Comparison of ENCODE assay signal across 8 cellular contexts in genomic region chr10:29590598-29591415, GRCh38. TPM values are rescaled to one million over a fixed set of nuclear protein-coding genes. Genes with fewer than 3 reads are reported as not detected.
DNase-seq lines count a peak whose midpoint lies in the region; ATAC-seq and TF ChIP-seq lines count a peak whose summit lies in the region.

No MANE protein-coding gene starts in this region.

- peak; percentile 66 for ATAC-seq in activated T-helper 17 cell treated with anti-CD3 and anti-CD28 coated beads, Interleukin-2, amount 50 U/mL, for 72 hours (replicated peaks)
- ATAC-seq in HG02981 (IDR thresholded peaks at IDR 0.05; ENCODE audit: unreplicated experiment) (no peak), HG02840 (IDR thresholded peaks at IDR 0.05; ENCODE audit: low FRiP score, unreplicated experiment) (no peak)

- TF ChIP-seq CTCF in glutamatergic neuron (IDR thresholded peaks at IDR 0.05; ENCODE audit: partially characterized antibody, unreplicated experiment) (peak; percentile 97), retinal pigment epithelial cell (conservative IDR thresholded peaks at IDR 0.05; ENCODE audit: low read depth, low read length) (peak; percentile 93)

- no peak for DNase-seq in activated naive CD4-positive, alpha-beta T cell treated with anti-CD3 and anti-CD28 coated beads, Interleukin-2, amount 10 ng/mL, durations not matched to agents 7 days and 5 days
- DNase-seq in NCI-H146 treated with DMSO at 0.1 percent for 48 hours (lab: John Stamatoyannopoulos, UW; ENCODE audit: unreplicated experiment) (peak; percentile 44), glutamatergic neuron (no peak), retinal pigment epithelial cell (ENCODE audit: low read depth) (no peak)

- H3K9me3 Mint-ChIP-seq in activated naive CD4-positive, alpha-beta T cell treated with anti-CD3 and anti-CD28 coated beads, Interleukin-2, amount 50 U/mL, for 24 hours: no peaks in the 10 kb centered on the region
- no peaks in the 10 kb centered on the region for H3K9me3 Mint-ChIP-seq in activated naive CD4-positive, alpha-beta T cell treated with anti-CD3 and anti-CD28 coated beads, Interleukin-2, amount 10 ng/mL, durations not matched to agents 7 days and 5 days
- no peaks in the 10 kb centered on the region for H3K9me3 Mint-ChIP-seq in activated T-helper 17 cell treated with anti-CD3 and anti-CD28 coated beads, Interleukin-2, amount 50 U/mL, for 72 hours
- peaks cover 5% of the 10 kb centered on the region for H3K9me3 Mint-ChIP-seq in glutamatergic neuron (ENCODE audit: unreplicated experiment)

- H3K27ac Mint-ChIP-seq in activated naive CD4-positive, alpha-beta T cell treated with anti-CD3 and anti-CD28 coated beads, Interleukin-2, amount 50 U/mL, for 24 hours: no peak overlapping the region
- H3K27ac Mint-ChIP-seq in activated naive CD4-positive, alpha-beta T cell treated with anti-CD3 and anti-CD28 coated beads, Interleukin-2, amount 10 ng/mL, durations not matched to agents 7 days and 5 days: no peak overlapping the region
- peak overlapping the region; percentile 60 for H3K27ac Mint-ChIP-seq in activated T-helper 17 cell treated with anti-CD3 and anti-CD28 coated beads, Interleukin-2, amount 50 U/mL, for 72 hours
- peak overlapping the region; percentile 5 for H3K27ac Mint-ChIP-seq in glutamatergic neuron (ENCODE audit: unreplicated experiment)

- CTCF ChIA-PET in activated naive CD4-positive, alpha-beta T cell treated with anti-CD3 and anti-CD28 coated beads, Interleukin-2, amount 10 ng/mL, durations not matched to agents 7 days and 5 days (lab: Charles Lee): interaction anchor here (0.6 to 3.7 kb wide), 14 partner anchors 10 to 215 kb away, joined by 3 to 14 read pairs (median 3); no protein-coding TSS in a partner anchor

- H3K4me1 Mint-ChIP-seq in activated naive CD4-positive, alpha-beta T cell treated with anti-CD3 and anti-CD28 coated beads, Interleukin-2, amount 50 U/mL, for 24 hours: peaks cover 16% of the 10 kb centered on the region
- H3K4me1 Mint-ChIP-seq in activated naive CD4-positive, alpha-beta T cell treated with anti-CD3 and anti-CD28 coated beads, Interleukin-2, amount 10 ng/mL, durations not matched to agents 7 days and 5 days: peaks cover 8% of the 10 kb centered on the region
- peaks cover 9% of the 10 kb centered on the region for H3K4me1 Mint-ChIP-seq in activated T-helper 17 cell treated with anti-CD3 and anti-CD28 coated beads, Interleukin-2, amount 50 U/mL, for 72 hours
- peaks cover 54% of the 10 kb centered on the region for H3K4me1 Mint-ChIP-seq in glutamatergic neuron (ENCODE audit: low read depth, unreplicated experiment)

- no peaks in the 10 kb centered on the region for H3K27me3 Mint-ChIP-seq in activated naive CD4-positive, alpha-beta T cell treated with anti-CD3 and anti-CD28 coated beads, Interleukin-2, amount 50 U/mL, for 24 hours
- H3K27me3 Mint-ChIP-seq in activated naive CD4-positive, alpha-beta T cell treated with anti-CD3 and anti-CD28 coated beads, Interleukin-2, amount 10 ng/mL, durations not matched to agents 7 days and 5 days: peaks cover 4% of the 10 kb centered on the region
- H3K27me3 Mint-ChIP-seq in activated T-helper 17 cell treated with anti-CD3 and anti-CD28 coated beads, Interleukin-2, amount 50 U/mL, for 72 hours: no peaks in the 10 kb centered on the region
- peaks cover 4% of the 10 kb centered on the region for H3K27me3 Mint-ChIP-seq in glutamatergic neuron (ENCODE audit: unreplicated experiment)

- peak overlapping the region; percentile 2 for H3K4me3 Mint-ChIP-seq in activated naive CD4-positive, alpha-beta T cell treated with anti-CD3 and anti-CD28 coated beads, Interleukin-2, amount 50 U/mL, for 24 hours
- H3K4me3 Mint-ChIP-seq in activated naive CD4-positive, alpha-beta T cell treated with anti-CD3 and anti-CD28 coated beads, Interleukin-2, amount 10 ng/mL, durations not matched to agents 7 days and 5 days: no peak overlapping the region
- H3K4me3 Mint-ChIP-seq in activated T-helper 17 cell treated with anti-CD3 and anti-CD28 coated beads, Interleukin-2, amount 50 U/mL, for 72 hours: peak overlapping the region; percentile 58
- H3K4me3 Mint-ChIP-seq in glutamatergic neuron (ENCODE audit: unreplicated experiment): peak overlapping the region; percentile 55

- H3K36me3 Mint-ChIP-seq in activated naive CD4-positive, alpha-beta T cell treated with anti-CD3 and anti-CD28 coated beads, Interleukin-2, amount 50 U/mL, for 24 hours: peaks cover 4% of the 10 kb centered on the region
- H3K36me3 Mint-ChIP-seq in activated naive CD4-positive, alpha-beta T cell treated with anti-CD3 and anti-CD28 coated beads, Interleukin-2, amount 10 ng/mL, durations not matched to agents 7 days and 5 days: no peaks in the 10 kb centered on the region
- H3K36me3 Mint-ChIP-seq in activated T-helper 17 cell treated with anti-CD3 and anti-CD28 coated beads, Interleukin-2, amount 50 U/mL, for 72 hours (ENCODE audit: low read depth): no peaks in the 10 kb centered on the region
- peaks cover 5% of the 10 kb centered on the region for H3K36me3 Mint-ChIP-seq in glutamatergic neuron (ENCODE audit: unreplicated experiment)

- no peak overlapping the region for H3K4me3 ChIP-seq in retinal pigment epithelial cell (ENCODE audit: low read length)

RNA-seq across cellular contexts. Expression of gene SVIL, which starts 44.0 kb away (rescaled TPM):
- 10 to 100 TPM; 10.7 to 16.2 TPM for total RNA-seq in activated T-helper 17 cell treated with anti-CD3 and anti-CD28 coated beads, Interleukin-2, amount 50 U/mL, for 72 hours
- total RNA-seq in glutamatergic neuron (ENCODE audit: unreplicated experiment): 117 TPM

Comparison
In these comparisons a context has a peak if more than half of its experiments do, and no peak if none do; other contexts are left out.
1. H3K27ac Mint-ChIP-seq: peak in activated T-helper 17 cell treated with anti-CD3 and anti-CD28 coated beads, Interleukin-2, amount 50 U/mL, for 72 hours (single experiment) and glutamatergic neuron (single experiment); none in activated naive CD4-positive, alpha-beta T cell treated with anti-CD3 and anti-CD28 coated beads, Interleukin-2, amount 50 U/mL, for 24 hours (single experiment) and activated naive CD4-positive, alpha-beta T cell treated with anti-CD3 and anti-CD28 coated beads, Interleukin-2, amount 10 ng/mL, durations not matched to agents 7 days and 5 days (single experiment).